Comparison of ENCODE assay signal across 8 cellular contexts in the genomic region with DNA sequence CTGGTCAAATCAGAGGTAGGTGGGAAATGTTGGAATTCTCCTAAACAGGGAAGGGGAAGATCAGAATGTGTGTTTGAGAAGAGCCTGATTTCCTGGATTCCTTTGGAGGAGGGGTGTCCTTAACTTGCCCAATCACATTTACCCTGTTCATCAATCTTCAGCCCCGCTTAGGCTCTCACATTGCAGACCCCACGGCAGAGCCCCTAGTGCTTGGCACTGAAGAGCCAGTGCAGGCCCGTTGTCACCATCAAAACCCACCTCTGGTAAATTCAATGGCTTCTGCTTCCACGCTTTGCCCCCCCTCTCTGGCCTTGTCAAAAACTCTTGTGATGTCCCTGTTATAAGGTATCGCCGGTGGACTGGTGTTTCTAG. TPM values are rescaled to one million over a fixed set of nuclear protein-coding genes. Genes with fewer than 3 reads are reported as not detected.
A peak's percentile ranks its signal among the peaks of the same experiment; 100 is the strongest.
DNase-seq lines count a peak whose midpoint lies in the region; ATAC-seq and TF ChIP-seq lines count a peak whose summit lies in the region.

No MANE protein-coding gene starts in this region.

- no peaks in the 10 kb centered on the region for H3K9me2 ChIP-seq in PC-3 (replicated peaks; ENCODE audit: low read length)

- TF ChIP-seq CTCF in Calu3 (IDR thresholded peaks at IDR 0.05; ENCODE audit: unreplicated experiment) = no peak
- no peak for TF ChIP-seq CTCF in PC-3 (conservative IDR thresholded peaks at IDR 0.05; ENCODE audit: low read depth, low read length)
- no peak for TF ChIP-seq CTCF in endodermal cell (conservative IDR thresholded peaks at IDR 0.05)
- TF ChIP-seq CTCF in parathyroid adenoma (IDR thresholded peaks at IDR 0.05) = no peak
- TF ChIP-seq CTCF in tibial artery (IDR thresholded peaks at IDR 0.05) = no peak

- no peaks in the 10 kb centered on the region for H3K27me3 ChIP-seq in PC-3 (ENCODE audit: low read length)
- H3K27me3 ChIP-seq in endodermal cell (ENCODE audit: control insufficient read depth, insufficient read depth, low read length, poor library complexity, severe bottlenecking) = no peaks in the 10 kb centered on the region
- no peaks in the 10 kb centered on the region for H3K27me3 ChIP-seq in parathyroid adenoma (ENCODE audit: control insufficient read depth, insufficient read depth, low read length)
- no peaks in the 10 kb centered on the region for H3K27me3 ChIP-seq in tibial artery

- H3K27ac Mint-ChIP-seq in Calu3 (ENCODE audit: unreplicated experiment) (peak overlapping the region; percentile 85), endodermal cell (peak overlapping the region; percentile 33)

- H3K36me3 Mint-ChIP-seq in Calu3 (ENCODE audit: insufficient read depth, unreplicated experiment) (peaks cover 27% of the 10 kb centered on the region), endodermal cell (ENCODE audit: low read depth) (peaks cover 36% of the 10 kb centered on the region)

- BruUV-seq in Calu3 (replicated peaks; lab: Mats Ljungman, UMichigan) (no TSS peak), PC-3 (replicated peaks; lab: Mats Ljungman, UMichigan) (TSS peak; percentile 22)

- H3F3A ChIP-seq in PC-3 (ENCODE audit: low read length, unreplicated experiment) = no peaks in the 10 kb centered on the region

- H3K9me3 ChIP-seq in PC-3 (ENCODE audit: low read length) (no peaks in the 10 kb centered on the region), endodermal cell (ENCODE audit: control insufficient read depth, low read length) (peaks cover 5% of the 10 kb centered on the region), parathyroid adenoma (ENCODE audit: control insufficient read depth, low read length) (no peaks in the 10 kb centered on the region), tibial artery (no peaks in the 10 kb centered on the region)

- H3K4me2 ChIP-seq in PC-3 (ENCODE audit: low read length) (peak overlapping the region; percentile 93), parathyroid adenoma (ENCODE audit: low read length) (no peak overlapping the region)

- peak overlapping the region; percentile 71 for H3K4me3 Mint-ChIP-seq in Calu3 (ENCODE audit: low read depth, unreplicated experiment)
- H3K4me3 Mint-ChIP-seq in endodermal cell = peak overlapping the region; percentile 65

- H3K9me3 Mint-ChIP-seq in Calu3 (ENCODE audit: low read depth, unreplicated experiment) = no peaks in the 10 kb centered on the region
- no peaks in the 10 kb centered on the region for H3K9me3 Mint-ChIP-seq in endodermal cell

- intact Hi-C loops in Calu3 (cut with micrococcal nuclease; ENCODE audit: unreplicated experiment) = loop anchor here (2.0 kb wide), 1 partner anchor 71 kb away; no protein-coding TSS in a partner anchor
- intact Hi-C loops in PC-3 (cut with micrococcal nuclease) = loop anchor here (5.0 kb wide), 1 partner anchor 55 kb away; no protein-coding TSS in a partner anchor
- intact Hi-C loops in tibial artery (cut with DNase I; ENCODE audit: low total_unique reads) = loop anchor here (10.0 kb wide), 1 partner anchor 147 kb away; a partner anchor contains a TSS

- H3K27me3 Mint-ChIP-seq in Calu3 (ENCODE audit: unreplicated experiment) (no peaks in the 10 kb centered on the region), endodermal cell (ENCODE audit: insufficient read depth) (no peaks in the 10 kb centered on the region)

- H3K4me3 ChIP-seq in PC-3 (ENCODE audit: low read length) (peak overlapping the region; percentile 87), endodermal cell (ENCODE audit: low read length) (no peak overlapping the region), parathyroid adenoma (ENCODE audit: low read depth, low read length) (no peak overlapping the region), tibial artery (no peak overlapping the region)

- H4K20me1 ChIP-seq in PC-3 (ENCODE audit: low read length) = no peaks in the 10 kb centered on the region; the same call in 1 of the 2 replicates

- peaks cover 7% of the 10 kb centered on the region; the same call in 1 of the 2 replicates for H3K36me3 ChIP-seq in PC-3 (ENCODE audit: low read depth, low read length)
- peaks cover 17% of the 10 kb centered on the region for H3K36me3 ChIP-seq in endodermal cell (ENCODE audit: control insufficient read depth, insufficient read depth, low read length)
- H3K36me3 ChIP-seq in parathyroid adenoma (ENCODE audit: control insufficient read depth, insufficient read depth, low read length) = no peaks in the 10 kb centered on the region
- H3K36me3 ChIP-seq in tibial artery = no peaks in the 10 kb centered on the region

- CTCF ChIA-PET in Calu3 (lab: Charles Lee) (no interaction called here), PC-3 (lab: Charles Lee) (no interaction called here)

- ATAC-seq in PC-3 (no peak), HG03280 (IDR thresholded peaks at IDR 0.05; ENCODE audit: unreplicated experiment) (no peak)

- POLR2A ChIA-PET in PC-3 (lab: Charles Lee; ENCODE audit: unreplicated experiment) = no interaction called here

- DNase-seq in Calu3 = no peak
- no peak for DNase-seq in PC-3
- DNase-seq in endodermal cell = no peak
- no peak for DNase-seq in HCEC 1CT
- no peak for DNase-seq in tibial artery
- DNase-seq in HK-2 (ENCODE audit: unreplicated experiment) = no peak

- peak overlapping the region; percentile 17 for H2AFZ ChIP-seq in PC-3 (ENCODE audit: low read length)
- no peak overlapping the region for H2AFZ ChIP-seq in parathyroid adenoma

- H3K4me1 ChIP-seq in PC-3 (ENCODE audit: insufficient read depth, low read length) (peaks cover 26% of the 10 kb centered on the region), endodermal cell (ENCODE audit: control insufficient read depth, insufficient read depth, low read length) (peaks cover 5% of the 10 kb centered on the region), parathyroid adenoma (peaks cover 6% of the 10 kb centered on the region), tibial artery (peaks cover 0 to 29% (median 12%) of the 10 kb centered on the region in 4 donors)

- H3K27ac ChIP-seq in PC-3 (ENCODE audit: low read length) = peak overlapping the region; percentile 53
- no peak overlapping the region for H3K27ac ChIP-seq in endodermal cell (ENCODE audit: low read depth, low read length)
- peak overlapping the region; percentile 93 for H3K27ac ChIP-seq in parathyroid adenoma
- no peak overlapping the region for H3K27ac ChIP-seq in tibial artery

- H3K9ac ChIP-seq in PC-3 (ENCODE audit: low read length) (peak overlapping the region; percentile 82), endodermal cell (ENCODE audit: extremely low read depth, low read length, poor library complexity, severe bottlenecking) (no peak overlapping the region), parathyroid adenoma (no peak overlapping the region)

- H3K79me2 ChIP-seq in PC-3 (ENCODE audit: low read length) (peaks cover 66% of the 10 kb centered on the region), parathyroid adenoma (peaks cover 28% of the 10 kb centered on the region)

- WGBS in endodermal cell (ENCODE audit: insufficient coverage in 1 of 2, insufficient read length in 1 of 2), 2 experiments = 91 to 93% methylated on average over 6 of the region's 6 CpGs

- peaks cover 27% of the 10 kb centered on the region for H3K4me1 Mint-ChIP-seq in Calu3 (ENCODE audit: low read depth, unreplicated experiment)
- H3K4me1 Mint-ChIP-seq in endodermal cell = peaks cover 27% of the 10 kb centered on the region

RNA-seq across cellular contexts. Expression of a gene that starts 2.3 kb away (rescaled TPM):
- total RNA-seq in Calu3 (2022) (61.2 and 64.1 TPM in 2 replicates), PC-3 (2014; rRNA removed) (76.1 and 91.9 TPM in 2 replicates), endodermal cell (10 to 100 TPM; 44.0 to 74.4 TPM)
- 22.2 TPM for polyA plus RNA-seq in endodermal cell (2013, experiment 1 of 2)
- polyA plus RNA-seq in endodermal cell (2013, experiment 2 of 2) = 21.4 TPM

Comparison
In these comparisons a context has a peak if more than half of its experiments do, and no peak if none do; other contexts are left out.
1. H3K27ac ChIP-seq: peak in PC-3 (single experiment) and parathyroid adenoma (single experiment); none in endodermal cell (single experiment) and tibial artery (0 of 2).